8 cellular contexts compared by ENCODE assay signal in the genomic region with DNA sequence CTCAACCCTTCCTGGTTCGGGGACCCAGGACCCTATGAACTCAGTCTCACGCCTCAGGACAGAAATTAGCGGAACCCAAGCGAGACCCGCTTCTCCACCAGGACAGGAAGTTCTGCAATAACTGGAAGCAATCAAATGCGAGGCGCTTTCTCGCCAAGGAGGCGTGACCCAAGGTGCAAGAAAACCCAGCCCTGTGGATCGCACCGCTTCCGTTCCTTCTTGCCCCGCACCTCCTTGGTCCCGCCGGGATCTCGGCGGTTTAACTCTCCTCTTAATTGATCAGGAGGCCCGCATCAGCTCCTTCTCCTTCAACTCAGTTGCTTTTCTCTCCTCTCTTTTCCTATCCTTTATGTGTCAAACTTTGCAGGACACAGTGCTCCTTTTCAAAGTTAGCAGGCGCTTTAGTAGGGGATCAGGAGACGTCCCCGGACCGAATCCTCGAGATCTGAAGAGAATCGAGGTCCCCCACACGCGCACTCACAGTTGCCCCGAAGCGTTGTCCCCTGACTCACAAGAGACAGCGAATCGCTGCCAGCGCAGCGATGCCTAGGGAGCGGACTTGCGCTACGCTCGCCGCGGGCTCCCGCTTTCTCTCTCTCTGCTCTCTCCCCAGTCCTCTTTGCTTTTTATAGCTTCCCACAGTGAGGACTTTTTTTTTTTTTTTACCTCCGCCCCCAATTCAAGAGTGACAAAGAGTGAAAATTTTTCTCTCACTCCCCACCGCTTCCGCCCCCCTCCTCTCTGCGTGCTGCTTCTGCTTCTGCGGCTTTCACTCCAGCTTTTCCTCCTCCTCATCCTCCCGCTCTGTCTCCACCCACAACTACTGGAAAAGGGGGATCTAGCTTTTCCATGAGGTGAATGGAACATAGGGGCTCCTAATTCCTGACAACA. TPM values are rescaled to one million over a fixed set of nuclear protein-coding genes. Genes with fewer than 3 reads are reported as not detected.
DNase-seq lines count a peak whose midpoint lies in the region; ATAC-seq and TF ChIP-seq lines count a peak whose summit lies in the region.

A gene with protein sequence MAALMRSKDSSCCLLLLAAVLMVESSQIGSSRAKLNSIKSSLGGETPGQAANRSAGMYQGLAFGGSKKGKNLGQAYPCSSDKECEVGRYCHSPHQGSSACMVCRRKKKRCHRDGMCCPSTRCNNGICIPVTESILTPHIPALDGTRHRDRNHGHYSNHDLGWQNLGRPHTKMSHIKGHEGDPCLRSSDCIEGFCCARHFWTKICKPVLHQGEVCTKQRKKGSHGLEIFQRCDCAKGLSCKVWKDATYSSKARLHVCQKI (minus strand): TSS at position 603 of the 891 bp plus-strand sequence. CDS start 722 bp downstream, outside the sequence.

- peak within 1 kb of the TSS; percentile 58 for H3K4me3 ChIP-seq in psoas muscle

- H3K4me3 Mint-ChIP-seq in activated CD4-positive, alpha-beta memory T cell treated with anti-CD3 and anti-CD28 coated beads, Interleukin-2, amount 10 ng/mL, durations not matched to agents 7 days and 5 days, result peak within 1 kb of the TSS; percentile 65

- H3K36me3 ChIP-seq in psoas muscle (ENCODE audit: insufficient read depth in 1 of 2, low read depth in 1 of 2), result no peaks in the 10 kb centered on the region

- peaks cover 0 to 33% (median 0%) of the 10 kb centered on the region in 3 donors for H3K27me3 ChIP-seq in psoas muscle (ENCODE audit: insufficient read depth in 3 of 3, low read length in 2 of 3)

- peaks cover 51% of the 10 kb centered on the region for H3K27me3 Mint-ChIP-seq in activated CD4-positive, alpha-beta memory T cell treated with anti-CD3 and anti-CD28 coated beads, Interleukin-2, amount 10 ng/mL, durations not matched to agents 7 days and 5 days

- no peak within 1 kb of the TSS for H3K27ac ChIP-seq in psoas muscle

- intact Hi-C loops in left cardiac atrium (cut with DNase I), result no loop called here
- intact Hi-C loops in psoas muscle (cut with DNase I), result loop anchor here (2.0 to 10.0 kb wide), 3 partner anchors 139 to 479 kb away; no protein-coding TSS in a partner anchor

- H3K4me1 Mint-ChIP-seq in activated CD4-positive, alpha-beta memory T cell treated with anti-CD3 and anti-CD28 coated beads, Interleukin-2, amount 10 ng/mL, durations not matched to agents 7 days and 5 days, result peaks cover 23% of the 10 kb centered on the region

- peaks cover 6% of the 10 kb centered on the region for H3K4me1 ChIP-seq in psoas muscle

- CTCF ChIA-PET in activated CD4-positive, alpha-beta memory T cell treated with anti-CD3 and anti-CD28 coated beads, Interleukin-2, amount 10 ng/mL, durations not matched to agents 7 days and 5 days (lab: Charles Lee), result interaction anchor here (0.5 kb wide), 1 partner anchor 52 kb away, joined by 3 read pairs; no protein-coding TSS in a partner anchor

- 0% methylated on average over 45 of the region's 45 CpGs for WGBS in psoas muscle, 3 donors

- no peak within 1 kb of the TSS for H3K27ac Mint-ChIP-seq in activated CD4-positive, alpha-beta memory T cell treated with anti-CD3 and anti-CD28 coated beads, Interleukin-2, amount 10 ng/mL, durations not matched to agents 7 days and 5 days

- ATAC-seq in HG02759 (IDR thresholded peaks at IDR 0.05; ENCODE audit: unreplicated experiment) (peak; percentile 32), left cardiac atrium (peak; percentile 17 to 57), psoas muscle (peak in 2 of 4 donors; percentile 57 to 63), GM19023 (IDR thresholded peaks at IDR 0.05; ENCODE audit: unreplicated experiment) (no peak)

- peaks cover 2% of the 10 kb centered on the region for H3K36me3 Mint-ChIP-seq in activated CD4-positive, alpha-beta memory T cell treated with anti-CD3 and anti-CD28 coated beads, Interleukin-2, amount 10 ng/mL, durations not matched to agents 7 days and 5 days (ENCODE audit: low read depth)

- H3K9me3 ChIP-seq in psoas muscle, result no peaks in the 10 kb centered on the region

- no peak for TF ChIP-seq CTCF in psoas muscle (IDR thresholded peaks at IDR 0.05)

- peak; percentile 54 for DNase-seq in AG20443 (ENCODE audit: low spot score)
- peak; percentile 20 for DNase-seq in activated CD4-positive, alpha-beta memory T cell treated with anti-CD3 and anti-CD28 coated beads, Interleukin-2, amount 10 ng/mL, durations not matched to agents 7 days and 5 days
- DNase-seq in left cardiac atrium, result peak; percentile 47
- peak; percentile 27 to 62 for DNase-seq in psoas muscle
- no peak for DNase-seq in cortex of kidney (lab: John Stamatoyannopoulos, UW)
- DNase-seq in NCI-H524 treated with DMSO at 0.1 percent for 48 hours (lab: John Stamatoyannopoulos, UW), result no peak

- POLR2A ChIA-PET in activated CD4-positive, alpha-beta memory T cell treated with anti-CD3 and anti-CD28 coated beads, Interleukin-2, amount 10 ng/mL, durations not matched to agents 7 days and 5 days (lab: Charles Lee), result no interaction called here

- H3K9me3 Mint-ChIP-seq in activated CD4-positive, alpha-beta memory T cell treated with anti-CD3 and anti-CD28 coated beads, Interleukin-2, amount 10 ng/mL, durations not matched to agents 7 days and 5 days, result no peaks in the 10 kb centered on the region

RNA-seq across cellular contexts. Expression of the gene that starts here (rescaled TPM):
- total RNA-seq in activated CD4-positive, alpha-beta memory T cell treated with anti-CD3 and anti-CD28 coated beads, Interleukin-2, amount 10 ng/mL, durations not matched to agents 7 days and 5 days, result not detected
- total RNA-seq in left cardiac atrium (1 to 10 TPM in 1 of 2 donors, under 1 TPM in 1; 0.88 to 3.7 TPM), psoas muscle (1 to 10 TPM in 2 of 4 donors, under 1 TPM in 2; 0.42 to 3.4 (median 1.5) TPM)
- under 1 TPM; 0.14 to 0.32 (median 0.21) TPM for polyA plus RNA-seq in psoas muscle

Comparison
In these comparisons a context has a peak if more than half of its experiments do, and no peak if none do; other contexts are left out.
1. Peak in DNase-seq in activated CD4-positive, alpha-beta memory T cell treated with anti-CD3 and anti-CD28 coated beads, Interleukin-2, amount 10 ng/mL, durations not matched to agents 7 days and 5 days; RNA of the gene not detected or under 1 TPM.
2. DNase-seq: peak in AG20443 (single experiment), left cardiac atrium (single experiment) and psoas muscle (2 of 2); none in cortex of kidney (single experiment) and NCI-H524 treated with DMSO at 0.1 percent for 48 hours (single experiment).
3. intact Hi-C loops: an anchor here in psoas muscle (2.0 to 10.0 kb wide); none called in left cardiac atrium.